ENCODE assay signal across 1 cellular context in the genomic region with DNA sequence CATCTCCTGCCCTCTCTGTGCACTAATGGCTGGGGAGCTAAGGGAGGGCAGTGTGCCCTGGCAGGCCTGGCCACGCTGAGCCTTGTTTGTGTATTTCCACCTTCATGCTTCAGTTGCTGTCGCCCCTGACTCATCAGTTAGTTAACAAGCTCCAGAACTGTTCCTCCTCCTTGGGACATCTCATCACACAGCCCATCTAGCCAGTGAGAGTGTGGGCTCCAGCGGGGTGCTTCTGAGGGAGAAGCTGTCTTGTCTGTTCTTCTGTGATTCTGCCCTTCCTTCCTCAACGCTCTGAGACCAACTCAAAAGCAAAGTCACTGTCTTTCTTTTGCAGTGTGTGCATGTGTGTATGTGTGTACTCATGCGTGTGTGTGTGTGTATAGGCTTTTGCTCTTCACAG.
TF ChIP-seq lines count a peak whose summit lies in the region.

No MANE protein-coding gene starts in this region.

TF ChIP-seq in GM12878, 131 proteins besides CTCF, POLR2A, EP300 and RAD21 (continued from another document and continues in another):
- TF ChIP-seq MEF2B (IDR thresholded peaks at IDR 0.05; ENCODE audit: partially characterized antibody, poor library complexity, severe bottlenecking): no peak
- no peak for TF ChIP-seq GABPA (IDR thresholded peaks at IDR 0.05; ENCODE audit: low read depth)
- TF ChIP-seq CHD1 (IDR thresholded peaks at IDR 0.05; ENCODE audit: low read depth, low read length): no peak
- no peak for TF ChIP-seq HDAC2 (IDR thresholded peaks at IDR 0.05)
- TF ChIP-seq RAD51 (IDR thresholded peaks at IDR 0.05): no peak
- no peak for TF ChIP-seq CEBPB (IDR thresholded peaks at IDR 0.05; ENCODE audit: borderline replicate concordance in 1 of 2, low read depth in 2 of 2, low read length in 2 of 2)
- TF ChIP-seq JUND (IDR thresholded peaks at IDR 0.05; ENCODE audit: low read depth, low read length): no peak
- TF ChIP-seq, protein P1, sequence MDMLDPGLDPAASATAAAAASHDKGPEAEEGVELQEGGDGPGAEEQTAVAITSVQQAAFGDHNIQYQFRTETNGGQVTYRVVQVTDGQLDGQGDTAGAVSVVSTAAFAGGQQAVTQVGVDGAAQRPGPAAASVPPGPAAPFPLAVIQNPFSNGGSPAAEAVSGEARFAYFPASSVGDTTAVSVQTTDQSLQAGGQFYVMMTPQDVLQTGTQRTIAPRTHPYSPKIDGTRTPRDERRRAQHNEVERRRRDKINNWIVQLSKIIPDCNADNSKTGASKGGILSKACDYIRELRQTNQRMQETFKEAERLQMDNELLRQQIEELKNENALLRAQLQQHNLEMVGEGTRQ (IDR thresholded peaks at IDR 0.05; ENCODE audit: borderline replicate concordance, low read depth, low read length): no peak
- TF ChIP-seq SRF (IDR thresholded peaks at IDR 0.05; ENCODE audit: low read depth in 2 of 2, low read length in 2 of 2): no peak
- no peak; the same call in 1 of the 2 replicates for TF ChIP-seq PAX5 (IDR thresholded peaks at IDR 0.05; ENCODE audit: borderline replicate concordance, low read depth, low read length)
- TF ChIP-seq, protein P2, sequence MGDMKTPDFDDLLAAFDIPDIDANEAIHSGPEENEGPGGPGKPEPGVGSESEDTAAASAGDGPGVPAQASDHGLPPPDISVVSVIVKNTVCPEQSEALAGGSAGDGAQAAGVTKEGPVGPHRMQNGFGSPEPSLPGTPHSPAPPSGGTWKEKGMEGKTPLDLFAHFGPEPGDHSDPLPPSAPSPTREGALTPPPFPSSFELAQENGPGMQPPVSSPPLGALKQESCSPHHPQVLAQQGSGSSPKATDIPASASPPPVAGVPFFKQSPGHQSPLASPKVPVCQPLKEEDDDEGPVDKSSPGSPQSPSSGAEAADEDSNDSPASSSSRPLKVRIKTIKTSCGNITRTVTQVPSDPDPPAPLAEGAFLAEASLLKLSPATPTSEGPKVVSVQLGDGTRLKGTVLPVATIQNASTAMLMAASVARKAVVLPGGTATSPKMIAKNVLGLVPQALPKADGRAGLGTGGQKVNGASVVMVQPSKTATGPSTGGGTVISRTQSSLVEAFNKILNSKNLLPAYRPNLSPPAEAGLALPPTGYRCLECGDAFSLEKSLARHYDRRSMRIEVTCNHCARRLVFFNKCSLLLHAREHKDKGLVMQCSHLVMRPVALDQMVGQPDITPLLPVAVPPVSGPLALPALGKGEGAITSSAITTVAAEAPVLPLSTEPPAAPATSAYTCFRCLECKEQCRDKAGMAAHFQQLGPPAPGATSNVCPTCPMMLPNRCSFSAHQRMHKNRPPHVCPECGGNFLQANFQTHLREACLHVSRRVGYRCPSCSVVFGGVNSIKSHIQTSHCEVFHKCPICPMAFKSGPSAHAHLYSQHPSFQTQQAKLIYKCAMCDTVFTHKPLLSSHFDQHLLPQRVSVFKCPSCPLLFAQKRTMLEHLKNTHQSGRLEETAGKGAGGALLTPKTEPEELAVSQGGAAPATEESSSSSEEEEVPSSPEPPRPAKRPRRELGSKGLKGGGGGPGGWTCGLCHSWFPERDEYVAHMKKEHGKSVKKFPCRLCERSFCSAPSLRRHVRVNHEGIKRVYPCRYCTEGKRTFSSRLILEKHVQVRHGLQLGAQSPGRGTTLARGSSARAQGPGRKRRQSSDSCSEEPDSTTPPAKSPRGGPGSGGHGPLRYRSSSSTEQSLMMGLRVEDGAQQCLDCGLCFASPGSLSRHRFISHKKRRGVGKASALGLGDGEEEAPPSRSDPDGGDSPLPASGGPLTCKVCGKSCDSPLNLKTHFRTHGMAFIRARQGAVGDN (IDR thresholded peaks at IDR 0.05): no peak
- TF ChIP-seq NFYA (IDR thresholded peaks at IDR 0.05; ENCODE audit: borderline replicate concordance, low read depth, low read length): no peak
- TF ChIP-seq CBX5 (IDR thresholded peaks at IDR 0.05; ENCODE audit: low read depth): no peak
- TF ChIP-seq, protein P3, sequence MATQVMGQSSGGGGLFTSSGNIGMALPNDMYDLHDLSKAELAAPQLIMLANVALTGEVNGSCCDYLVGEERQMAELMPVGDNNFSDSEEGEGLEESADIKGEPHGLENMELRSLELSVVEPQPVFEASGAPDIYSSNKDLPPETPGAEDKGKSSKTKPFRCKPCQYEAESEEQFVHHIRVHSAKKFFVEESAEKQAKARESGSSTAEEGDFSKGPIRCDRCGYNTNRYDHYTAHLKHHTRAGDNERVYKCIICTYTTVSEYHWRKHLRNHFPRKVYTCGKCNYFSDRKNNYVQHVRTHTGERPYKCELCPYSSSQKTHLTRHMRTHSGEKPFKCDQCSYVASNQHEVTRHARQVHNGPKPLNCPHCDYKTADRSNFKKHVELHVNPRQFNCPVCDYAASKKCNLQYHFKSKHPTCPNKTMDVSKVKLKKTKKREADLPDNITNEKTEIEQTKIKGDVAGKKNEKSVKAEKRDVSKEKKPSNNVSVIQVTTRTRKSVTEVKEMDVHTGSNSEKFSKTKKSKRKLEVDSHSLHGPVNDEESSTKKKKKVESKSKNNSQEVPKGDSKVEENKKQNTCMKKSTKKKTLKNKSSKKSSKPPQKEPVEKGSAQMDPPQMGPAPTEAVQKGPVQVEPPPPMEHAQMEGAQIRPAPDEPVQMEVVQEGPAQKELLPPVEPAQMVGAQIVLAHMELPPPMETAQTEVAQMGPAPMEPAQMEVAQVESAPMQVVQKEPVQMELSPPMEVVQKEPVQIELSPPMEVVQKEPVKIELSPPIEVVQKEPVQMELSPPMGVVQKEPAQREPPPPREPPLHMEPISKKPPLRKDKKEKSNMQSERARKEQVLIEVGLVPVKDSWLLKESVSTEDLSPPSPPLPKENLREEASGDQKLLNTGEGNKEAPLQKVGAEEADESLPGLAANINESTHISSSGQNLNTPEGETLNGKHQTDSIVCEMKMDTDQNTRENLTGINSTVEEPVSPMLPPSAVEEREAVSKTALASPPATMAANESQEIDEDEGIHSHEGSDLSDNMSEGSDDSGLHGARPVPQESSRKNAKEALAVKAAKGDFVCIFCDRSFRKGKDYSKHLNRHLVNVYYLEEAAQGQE (IDR thresholded peaks at IDR 0.05; ENCODE audit: low read depth, low read length): no peak
- TF ChIP-seq, protein P4, sequence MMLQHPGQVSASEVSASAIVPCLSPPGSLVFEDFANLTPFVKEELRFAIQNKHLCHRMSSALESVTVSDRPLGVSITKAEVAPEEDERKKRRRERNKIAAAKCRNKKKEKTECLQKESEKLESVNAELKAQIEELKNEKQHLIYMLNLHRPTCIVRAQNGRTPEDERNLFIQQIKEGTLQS (IDR thresholded peaks at IDR 0.05; ENCODE audit: borderline replicate concordance, extremely low read depth, low read depth, low read length): no peak
- TF ChIP-seq SMAD5 (IDR thresholded peaks at IDR 0.05; ENCODE audit: low read depth): no peak
- TF ChIP-seq IKZF2 (IDR thresholded peaks at IDR 0.05): peak in 1 of 2 experiments; percentile 24; a peak in 2 of 4 replicates
- TF ChIP-seq KDM1A (IDR thresholded peaks at IDR 0.05; ENCODE audit: borderline replicate concordance): no peak
- no peak for TF ChIP-seq ZNF24 (IDR thresholded peaks at IDR 0.05)
- TF ChIP-seq, protein P5, sequence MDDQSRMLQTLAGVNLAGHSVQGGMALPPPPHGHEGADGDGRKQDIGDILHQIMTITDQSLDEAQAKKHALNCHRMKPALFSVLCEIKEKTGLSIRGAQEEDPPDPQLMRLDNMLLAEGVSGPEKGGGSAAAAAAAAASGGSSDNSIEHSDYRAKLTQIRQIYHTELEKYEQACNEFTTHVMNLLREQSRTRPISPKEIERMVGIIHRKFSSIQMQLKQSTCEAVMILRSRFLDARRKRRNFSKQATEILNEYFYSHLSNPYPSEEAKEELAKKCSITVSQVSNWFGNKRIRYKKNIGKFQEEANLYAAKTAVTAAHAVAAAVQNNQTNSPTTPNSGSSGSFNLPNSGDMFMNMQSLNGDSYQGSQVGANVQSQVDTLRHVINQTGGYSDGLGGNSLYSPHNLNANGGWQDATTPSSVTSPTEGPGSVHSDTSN (IDR thresholded peaks at IDR 0.05; ENCODE audit: insufficient replicate concordance, low read depth, low read length): no peak
- no peak for TF ChIP-seq TBL1XR1 (IDR thresholded peaks at IDR 0.05; ENCODE audit: low read depth, low read length)
- no peak for TF ChIP-seq PAX8 (IDR thresholded peaks at IDR 0.05)
- TF ChIP-seq, protein P6, sequence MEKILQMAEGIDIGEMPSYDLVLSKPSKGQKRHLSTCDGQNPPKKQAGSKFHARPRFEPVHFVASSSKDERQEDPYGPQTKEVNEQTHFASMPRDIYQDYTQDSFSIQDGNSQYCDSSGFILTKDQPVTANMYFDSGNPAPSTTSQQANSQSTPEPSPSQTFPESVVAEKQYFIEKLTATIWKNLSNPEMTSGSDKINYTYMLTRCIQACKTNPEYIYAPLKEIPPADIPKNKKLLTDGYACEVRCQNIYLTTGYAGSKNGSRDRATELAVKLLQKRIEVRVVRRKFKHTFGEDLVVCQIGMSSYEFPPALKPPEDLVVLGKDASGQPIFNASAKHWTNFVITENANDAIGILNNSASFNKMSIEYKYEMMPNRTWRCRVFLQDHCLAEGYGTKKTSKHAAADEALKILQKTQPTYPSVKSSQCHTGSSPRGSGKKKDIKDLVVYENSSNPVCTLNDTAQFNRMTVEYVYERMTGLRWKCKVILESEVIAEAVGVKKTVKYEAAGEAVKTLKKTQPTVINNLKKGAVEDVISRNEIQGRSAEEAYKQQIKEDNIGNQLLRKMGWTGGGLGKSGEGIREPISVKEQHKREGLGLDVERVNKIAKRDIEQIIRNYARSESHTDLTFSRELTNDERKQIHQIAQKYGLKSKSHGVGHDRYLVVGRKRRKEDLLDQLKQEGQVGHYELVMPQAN (conservative IDR thresholded peaks at IDR 0.05): no peak
- no peak for TF ChIP-seq CHD4 (IDR thresholded peaks at IDR 0.05)
- TF ChIP-seq SUZ12 (IDR thresholded peaks at IDR 0.05; ENCODE audit: unreplicated experiment): no peak
- TF ChIP-seq, protein P7, sequence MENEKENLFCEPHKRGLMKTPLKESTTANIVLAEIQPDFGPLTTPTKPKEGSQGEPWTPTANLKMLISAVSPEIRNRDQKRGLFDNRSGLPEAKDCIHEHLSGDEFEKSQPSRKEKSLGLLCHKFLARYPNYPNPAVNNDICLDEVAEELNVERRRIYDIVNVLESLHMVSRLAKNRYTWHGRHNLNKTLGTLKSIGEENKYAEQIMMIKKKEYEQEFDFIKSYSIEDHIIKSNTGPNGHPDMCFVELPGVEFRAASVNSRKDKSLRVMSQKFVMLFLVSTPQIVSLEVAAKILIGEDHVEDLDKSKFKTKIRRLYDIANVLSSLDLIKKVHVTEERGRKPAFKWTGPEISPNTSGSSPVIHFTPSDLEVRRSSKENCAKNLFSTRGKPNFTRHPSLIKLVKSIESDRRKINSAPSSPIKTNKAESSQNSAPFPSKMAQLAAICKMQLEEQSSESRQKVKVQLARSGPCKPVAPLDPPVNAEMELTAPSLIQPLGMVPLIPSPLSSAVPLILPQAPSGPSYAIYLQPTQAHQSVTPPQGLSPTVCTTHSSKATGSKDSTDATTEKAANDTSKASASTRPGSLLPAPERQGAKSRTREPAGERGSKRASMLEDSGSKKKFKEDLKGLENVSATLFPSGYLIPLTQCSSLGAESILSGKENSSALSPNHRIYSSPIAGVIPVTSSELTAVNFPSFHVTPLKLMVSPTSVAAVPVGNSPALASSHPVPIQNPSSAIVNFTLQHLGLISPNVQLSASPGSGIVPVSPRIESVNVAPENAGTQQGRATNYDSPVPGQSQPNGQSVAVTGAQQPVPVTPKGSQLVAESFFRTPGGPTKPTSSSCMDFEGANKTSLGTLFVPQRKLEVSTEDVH (IDR thresholded peaks at IDR 0.05; ENCODE audit: low read depth, partially characterized antibody): no peak
- TF ChIP-seq, protein P8, sequence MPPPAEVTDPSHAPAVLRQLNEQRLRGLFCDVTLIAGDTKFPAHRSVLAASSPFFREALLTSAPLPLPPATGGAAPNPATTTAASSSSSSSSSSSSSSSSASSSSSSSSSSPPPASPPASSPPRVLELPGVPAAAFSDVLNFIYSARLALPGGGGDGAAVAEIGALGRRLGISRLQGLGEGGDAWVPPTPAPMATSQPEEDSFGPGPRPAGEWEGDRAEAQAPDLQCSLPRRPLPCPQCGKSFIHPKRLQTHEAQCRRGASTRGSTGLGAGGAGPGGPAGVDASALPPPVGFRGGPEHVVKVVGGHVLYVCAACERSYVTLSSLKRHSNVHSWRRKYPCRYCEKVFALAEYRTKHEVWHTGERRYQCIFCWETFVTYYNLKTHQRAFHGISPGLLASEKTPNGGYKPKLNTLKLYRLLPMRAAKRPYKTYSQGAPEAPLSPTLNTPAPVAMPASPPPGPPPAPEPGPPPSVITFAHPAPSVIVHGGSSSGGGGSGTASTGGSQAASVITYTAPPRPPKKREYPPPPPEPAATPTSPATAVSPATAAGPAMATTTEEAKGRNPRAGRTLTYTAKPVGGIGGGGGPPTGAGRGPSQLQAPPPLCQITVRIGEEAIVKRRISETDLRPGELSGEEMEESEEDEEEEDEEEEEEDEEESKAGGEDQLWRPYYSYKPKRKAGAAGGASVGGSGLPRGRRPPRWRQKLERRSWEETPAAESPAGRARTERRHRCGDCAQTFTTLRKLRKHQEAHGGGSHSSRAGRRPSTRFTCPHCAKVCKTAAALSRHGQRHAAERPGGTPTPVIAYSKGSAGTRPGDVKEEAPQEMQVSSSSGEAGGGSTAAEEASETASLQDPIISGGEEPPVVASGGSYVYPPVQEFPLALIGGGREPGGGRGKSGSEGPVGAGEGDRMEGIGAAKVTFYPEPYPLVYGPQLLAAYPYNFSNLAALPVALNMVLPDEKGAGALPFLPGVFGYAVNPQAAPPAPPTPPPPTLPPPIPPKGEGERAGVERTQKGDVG (CRISPR knock-in tag; IDR thresholded peaks at IDR 0.05): no peak
- no peak for TF ChIP-seq STAT1 (conservative IDR thresholded peaks at IDR 0.05)
- TF ChIP-seq FOS (IDR thresholded peaks at IDR 0.05; ENCODE audit: borderline replicate concordance, extremely low read depth, insufficient read length): no peak
- TF ChIP-seq HDGF (IDR thresholded peaks at IDR 0.05): 0 out of 2 replicates have a peak, but pooled peaks have one; percentile 57
- TF ChIP-seq, protein P9, sequence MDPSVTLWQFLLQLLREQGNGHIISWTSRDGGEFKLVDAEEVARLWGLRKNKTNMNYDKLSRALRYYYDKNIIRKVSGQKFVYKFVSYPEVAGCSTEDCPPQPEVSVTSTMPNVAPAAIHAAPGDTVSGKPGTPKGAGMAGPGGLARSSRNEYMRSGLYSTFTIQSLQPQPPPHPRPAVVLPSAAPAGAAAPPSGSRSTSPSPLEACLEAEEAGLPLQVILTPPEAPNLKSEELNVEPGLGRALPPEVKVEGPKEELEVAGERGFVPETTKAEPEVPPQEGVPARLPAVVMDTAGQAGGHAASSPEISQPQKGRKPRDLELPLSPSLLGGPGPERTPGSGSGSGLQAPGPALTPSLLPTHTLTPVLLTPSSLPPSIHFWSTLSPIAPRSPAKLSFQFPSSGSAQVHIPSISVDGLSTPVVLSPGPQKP (IDR thresholded peaks at IDR 0.05; ENCODE audit: low read depth, low read length): no peak
- no peak for TF ChIP-seq TARDBP (IDR thresholded peaks at IDR 0.05; ENCODE audit: borderline replicate concordance)
- TF ChIP-seq, protein P10, sequence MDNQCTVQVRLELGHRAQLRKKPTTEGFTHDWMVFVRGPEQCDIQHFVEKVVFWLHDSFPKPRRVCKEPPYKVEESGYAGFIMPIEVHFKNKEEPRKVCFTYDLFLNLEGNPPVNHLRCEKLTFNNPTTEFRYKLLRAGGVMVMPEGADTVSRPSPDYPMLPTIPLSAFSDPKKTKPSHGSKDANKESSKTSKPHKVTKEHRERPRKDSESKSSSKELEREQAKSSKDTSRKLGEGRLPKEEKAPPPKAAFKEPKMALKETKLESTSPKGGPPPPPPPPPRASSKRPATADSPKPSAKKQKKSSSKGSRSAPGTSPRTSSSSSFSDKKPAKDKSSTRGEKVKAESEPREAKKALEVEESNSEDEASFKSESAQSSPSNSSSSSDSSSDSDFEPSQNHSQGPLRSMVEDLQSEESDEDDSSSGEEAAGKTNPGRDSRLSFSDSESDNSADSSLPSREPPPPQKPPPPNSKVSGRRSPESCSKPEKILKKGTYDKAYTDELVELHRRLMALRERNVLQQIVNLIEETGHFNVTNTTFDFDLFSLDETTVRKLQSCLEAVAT (IDR thresholded peaks at IDR 0.05): no peak
